In genomic region chr1:79683420-79683819, GRCh38 we compare ENCODE assay signal across 34 cellular contexts.
"Had no signal": no experiment of that assay in that cellular context is flagged by ENCODE, and none has a peak within 500 bp of the region (broad histone marks: within the 10 kb centered on the region; RNA-seq: fewer than 3 reads in every experiment).

No MANE protein-coding gene starts in this region.

- DNase-seq: Karpas-422, Kasumi-1, MG63, MM.1S, MV-4-11, NCI-H1048, NCI-H1092, NCI-H1092 treated with DMSO at 0.1 percent for 48 hours, NCI-H1105, NCI-H1105 treated with DMSO at 0.1 percent for 48 hours, NCI-H1417, NCI-H1417 treated with DMSO at 0.1 percent for 48 hours, NCI-H1436, NCI-H1436 treated with DMSO at 0.1 percent for 48 hours, NCI-H146, NCI-H1694, NCI-H1694 treated with DMSO at 0.1 percent for 48 hours, NCI-H187, NCI-H187 treated with DMSO at 0.1 percent for 48 hours, NCI-H1930, NCI-H2029, NCI-H2029 treated with DMSO at 0.1 percent for 48 hours, NCI-H2081, NCI-H2081 treated with DMSO at 0.1 percent for 48 hours, NCI-H2107, NCI-H2171, NCI-H2171 treated with DMSO at 0.1 percent for 48 hours, NCI-H2227 treated with DMSO at 0.1 percent for 48 hours, NCI-H226, NCI-H345, NCI-H446, NCI-H446 treated with DMSO at 0.1 percent for 48 hours, NCI-H510A, NCI-H510A treated with DMSO at 0.1 percent for 48 hours had no signal

- H3K27me3 ChIP-seq: MG63 had no signal

- H3K36me3 ChIP-seq: MG63 had no signal

- H3K9me3 ChIP-seq: MG63 had no signal

- H3K4me3 ChIP-seq: MG63 had no signal
